22 cellular contexts compared by ENCODE assay signal in genomic region chr11:12591706-12592105, GRCh38.
DNase-seq lines count a peak whose midpoint lies in the region; ATAC-seq and TF ChIP-seq lines count a peak whose summit lies in the region.
"Had no signal": no experiment of that assay in that cellular context is flagged by ENCODE, and none has a peak within 500 bp of the region (broad histone marks: within the 10 kb centered on the region; RNA-seq: fewer than 3 reads in every experiment).

No MANE protein-coding gene starts in this region.

- no peak overlapping the region for H3K4me2 ChIP-seq in trophoblast cell (ENCODE audit: low read length)

- H3K4ac ChIP-seq in trophoblast cell (ENCODE audit: low read depth, low read length), result no peak overlapping the region

- H3K4me3 ChIP-seq in BE2C (ENCODE audit: low read depth, low read length) (no peak overlapping the region), trophoblast cell (ENCODE audit: low read depth, low read length) (no peak overlapping the region)
- H3K4me3 ChIP-seq: GM12878 had no signal

- H2BK5ac ChIP-seq in trophoblast cell (ENCODE audit: low read depth, low read length, poor library complexity), result no peak overlapping the region

- H3K9me3 ChIP-seq in BE2C (no peaks in the 10 kb centered on the region), trophoblast cell (ENCODE audit: insufficient read depth, low read depth, low read length) (no peaks in the 10 kb centered on the region)

- H3K23ac ChIP-seq in trophoblast cell (ENCODE audit: low read length), result no peak overlapping the region

- no peak overlapping the region for H3K27ac ChIP-seq in trophoblast cell (ENCODE audit: low read depth, low read length)
- H3K27ac ChIP-seq: HL-60 had no signal

- H4K91ac ChIP-seq in trophoblast cell (ENCODE audit: low read depth, low read length), result no peak overlapping the region

- H3K4me1 Mint-ChIP-seq in natural killer cell, result no peaks in the 10 kb centered on the region
- H3K4me1 Mint-ChIP-seq: B cell had no signal

- peaks cover 7% of the 10 kb centered on the region for H3K79me1 ChIP-seq in trophoblast cell (ENCODE audit: low read length)

- H3K4me1 ChIP-seq in BE2C, result peaks cover 6% of the 10 kb centered on the region
- peaks cover 2 to 7% of the 10 kb centered on the region in 2 experiments for H3K4me1 ChIP-seq in trophoblast cell (ENCODE audit: control insufficient read depth in 1 of 2, insufficient read depth in 2 of 2, low read length in 2 of 2)

- no peak overlapping the region for H3K18ac ChIP-seq in trophoblast cell (ENCODE audit: low read length)

- TF ChIP-seq CTCF in BE2C (IDR thresholded peaks at IDR 0.05; ENCODE audit: low read depth, low read length) (no peak), natural killer cell (IDR thresholded peaks at IDR 0.05) (no peak)

- H2BK12ac ChIP-seq in trophoblast cell (ENCODE audit: low read length), result peak overlapping the region; percentile 18

- H3K9me3 Mint-ChIP-seq in natural killer cell, result no peaks in the 10 kb centered on the region
- H3K9me3 Mint-ChIP-seq: HFFc6 had no signal

- H3K36me3 ChIP-seq in BE2C, result no peaks in the 10 kb centered on the region
- H3K36me3 ChIP-seq in trophoblast cell (ENCODE audit: control insufficient read depth in 1 of 2, insufficient read depth in 2 of 2, low read length in 2 of 2), result no peaks in the 10 kb centered on the region

- no peak overlapping the region for H2AFZ ChIP-seq in trophoblast cell (ENCODE audit: insufficient read depth, low read length, poor library complexity)

- H3K36me3 Mint-ChIP-seq in natural killer cell, result no peaks in the 10 kb centered on the region
- H3K36me3 Mint-ChIP-seq: CD4-positive, CD25-positive, alpha-beta regulatory T cell; CD8-positive, alpha-beta memory T cell had no signal

- no peak overlapping the region for H3K14ac ChIP-seq in trophoblast cell (ENCODE audit: low read length)

- no peak overlapping the region for H3K9ac ChIP-seq in trophoblast cell (ENCODE audit: low read length)

- intact Hi-C loops in left ventricle myocardium superior (cut with micrococcal nuclease) (no loop called here), natural killer cell (cut with micrococcal nuclease) (no loop called here)

- no CpG with 5 or more reads among the region's 4 CpGs for WGBS in trophoblast cell (ENCODE audit: extremely low coverage, insufficient coverage, insufficient read length)

- H4K8ac ChIP-seq in trophoblast cell (ENCODE audit: low read depth, low read length), result no peak overlapping the region

- H4K12ac ChIP-seq in trophoblast cell (ENCODE audit: low read depth, low read length), result no peak overlapping the region

- no peak overlapping the region for H3K27ac Mint-ChIP-seq in natural killer cell
- H3K27ac Mint-ChIP-seq: B cell; CD4-positive, CD25-positive, alpha-beta regulatory T cell; HFFc6 had no signal

- no peak overlapping the region for H2AK5ac ChIP-seq in trophoblast cell (ENCODE audit: low read length)

- ATAC-seq in left ventricle myocardium superior (peak; percentile 65), natural killer cell (no peak)
- ATAC-seq: GM12878, HCT116 had no signal

- H3K27me3 ChIP-seq in BE2C (no peaks in the 10 kb centered on the region), trophoblast cell (ENCODE audit: insufficient read depth, low read length) (no peaks in the 10 kb centered on the region)

- peak; percentile 18 for DNase-seq in BE2C
- DNase-seq in NCI-H82 treated with DMSO at 0.1 percent for 48 hours (lab: John Stamatoyannopoulos, UW; ENCODE audit: unreplicated experiment), result peak; percentile 22
- DNase-seq in left ventricle myocardium superior, result no peak
- DNase-seq in trophoblast cell, result no peak
- no peak for DNase-seq in activated naive CD4-positive, alpha-beta T cell (lab: John Stamatoyannopoulos, UW)
- no peak for DNase-seq in natural killer cell
- no peak for DNase-seq in stimulated activated CD4-positive, alpha-beta T cell treated with anti-CD3 and anti-CD28 coated beads, Interleukin-1b, Interleukin-23, amount 100 ng/mL, for 48 hours
- DNase-seq: C1 segment of cervical spinal cord; CD4-positive, CD25-positive, alpha-beta regulatory T cell; CD8-positive, alpha-beta memory T cell; COR-L47; DMS 273 treated with DMSO at 0.1 percent for 48 hours; DMS53; DND-41; EL; GOT3; H7; HFFc6 had no signal

- peak overlapping the region; percentile 31 for H2BK120ac ChIP-seq in trophoblast cell (ENCODE audit: insufficient read depth, low read length, poor library complexity)

- H3K79me2 ChIP-seq in trophoblast cell (ENCODE audit: control insufficient read depth, insufficient read depth, low read length, poor library complexity), result no peaks in the 10 kb centered on the region

- no peak overlapping the region for H3K4me3 Mint-ChIP-seq in natural killer cell
- H3K4me3 Mint-ChIP-seq: B cell; CD4-positive, CD25-positive, alpha-beta regulatory T cell; CD8-positive, alpha-beta memory T cell; HFFc6 had no signal

- peaks cover 2 to 42% of the 10 kb centered on the region in 2 donors for H3K27me3 Mint-ChIP-seq in natural killer cell (ENCODE audit: low read depth in 2 of 2)

Comparison
In these comparisons a context has a peak if more than half of its experiments do, and no peak if none do; other contexts are left out.
1. DNase-seq: peak in BE2C (single experiment) and NCI-H82 treated with DMSO at 0.1 percent for 48 hours (single experiment); none in left ventricle myocardium superior (single experiment), trophoblast cell (0 of 2), activated naive CD4-positive, alpha-beta T cell (0 of 4), natural killer cell (single experiment) and stimulated activated CD4-positive, alpha-beta T cell treated with anti-CD3 and anti-CD28 coated beads, Interleukin-1b, Interleukin-23, amount 100 ng/mL, for 48 hours (single experiment).